ENCODE assay signal across 8 cellular contexts in genomic region chr12:55730447-55730820, GRCh38. TPM values are rescaled to one million over a fixed set of nuclear protein-coding genes. Genes with fewer than 3 reads are reported as not detected.
DNase-seq lines count a peak whose midpoint lies in the region; ATAC-seq and TF ChIP-seq lines count a peak whose summit lies in the region.

No MANE protein-coding gene starts in this region.

- H2AFZ ChIP-seq in KMS-11 (ENCODE audit: low read depth) = 0 out of 2 replicates have a peak overlapping the region, but pooled peaks have one; percentile 88

- H3K9ac ChIP-seq in KMS-11 = no peak overlapping the region

- DNase-seq in AG10803 (ENCODE audit: low read depth) (no peak), chondrocyte (ENCODE audit: low spot score) (no peak), NCI-H82 (lab: John Stamatoyannopoulos, UW) (no peak)
- DNase-seq in naive thymus-derived CD8-positive, alpha-beta T cell = no peak

- peaks cover 13% of the 10 kb centered on the region; the same call in 1 of the 2 replicates for H3K79me2 ChIP-seq in KMS-11 (ENCODE audit: insufficient read depth, low read depth)

- POLR2A ChIA-PET in naive thymus-derived CD8-positive, alpha-beta T cell (lab: Charles Lee) = interaction anchor here (0.7 to 2.7 kb wide), 13 partner anchors 9 to 395 kb away, joined by 3 to 32 read pairs (median 6); partner anchors contain the start of genes BLOC1S1, DNAJC14, GDF11 and RDH5

- H3K4me3 ChIP-seq in AG10803 (ENCODE audit: low read length) = peak overlapping the region; percentile 95
- H3K4me3 ChIP-seq in KMS-11 (IDR thresholded peaks at IDR 0.05; ENCODE audit: insufficient read depth, low read depth, low read length) = no peak overlapping the region

- peak overlapping the region; percentile 63; the same call in 1 of the 2 replicates for H3K27ac ChIP-seq in KMS-11

- H3K27me3 Mint-ChIP-seq in chondrocyte (ENCODE audit: low read depth) = no peaks in the 10 kb centered on the region
- H3K27me3 Mint-ChIP-seq in naive thymus-derived CD8-positive, alpha-beta T cell = no peaks in the 10 kb centered on the region

- H3K27ac Mint-ChIP-seq in chondrocyte (ENCODE audit: unreplicated experiment) = peak overlapping the region; percentile 98
- H3K27ac Mint-ChIP-seq in naive thymus-derived CD8-positive, alpha-beta T cell = peak overlapping the region; percentile 85 to 97 (median 94)

- peak overlapping the region; percentile 87 for H3K4me2 ChIP-seq in KMS-11

- peak; percentile 3 to 5 for ATAC-seq in naive thymus-derived CD8-positive, alpha-beta T cell
- ATAC-seq in HG02610 (IDR thresholded peaks at IDR 0.05; ENCODE audit: unreplicated experiment) (no peak), HG03108 (IDR thresholded peaks at IDR 0.05; ENCODE audit: unreplicated experiment) (no peak), HG03280 (IDR thresholded peaks at IDR 0.05; ENCODE audit: unreplicated experiment) (no peak)

- H3K4me1 ChIP-seq in KMS-11 (ENCODE audit: low read depth, poor library complexity, severe bottlenecking) = peaks cover 20% of the 10 kb centered on the region

- TF ChIP-seq CTCF in AG10803 (conservative IDR thresholded peaks at IDR 0.05; ENCODE audit: low read length) (no peak), KMS-11 (conservative IDR thresholded peaks at IDR 0.05; ENCODE audit: low read depth, low read length) (no peak), chondrocyte (IDR thresholded peaks at IDR 0.05) (no peak)

- no peaks in the 10 kb centered on the region for H4K20me1 ChIP-seq in KMS-11 (ENCODE audit: insufficient read depth)

- H3K36me3 Mint-ChIP-seq in chondrocyte (ENCODE audit: low read depth) = peaks cover 13% of the 10 kb centered on the region
- peaks cover 0 to 8% (median 0%) of the 10 kb centered on the region in 3 donors for H3K36me3 Mint-ChIP-seq in naive thymus-derived CD8-positive, alpha-beta T cell

- H3K9me3 Mint-ChIP-seq in chondrocyte (ENCODE audit: low read depth) = no peaks in the 10 kb centered on the region
- H3K9me3 Mint-ChIP-seq in naive thymus-derived CD8-positive, alpha-beta T cell = no peaks in the 10 kb centered on the region

- H3K4me3 Mint-ChIP-seq in chondrocyte (ENCODE audit: unreplicated experiment) = peak overlapping the region; percentile 91
- H3K4me3 Mint-ChIP-seq in naive thymus-derived CD8-positive, alpha-beta T cell = peak overlapping the region; percentile 76 to 95 (median 90)

- no peaks in the 10 kb centered on the region for H3K27me3 ChIP-seq in KMS-11 (ENCODE audit: insufficient read depth, low read depth)

- H3K36me3 ChIP-seq in KMS-11 (ENCODE audit: insufficient read depth) = no peaks in the 10 kb centered on the region; the same call in 1 of the 2 replicates

- peaks cover 37% of the 10 kb centered on the region for H3K4me1 Mint-ChIP-seq in chondrocyte (ENCODE audit: low read depth)
- H3K4me1 Mint-ChIP-seq in naive thymus-derived CD8-positive, alpha-beta T cell = peaks cover 23 to 49% (median 36%) of the 10 kb centered on the region in 4 donors

RNA-seq across cellular contexts. Expression of gene CD63, which starts 1.6 kb away (rescaled TPM):
- 1,244 to 1,365 TPM (median 1,317 TPM) in 3 replicates for total RNA-seq in chondrocyte
- 10 to 100 TPM; 41.0 to 46.5 TPM for total RNA-seq in naive thymus-derived CD8-positive, alpha-beta T cell
- polyA plus RNA-seq in naive thymus-derived CD8-positive, alpha-beta T cell = 100 to 1,000 TPM; 119 to 412 (median 135) TPM

RNA-seq across cellular contexts. Expression of gene RDH5, which starts 10.2 kb away (rescaled TPM):
- 2.3 to 3.7 TPM (median 3.2 TPM) in 3 replicates for total RNA-seq in chondrocyte
- 10 to 100 TPM; 28.8 to 30.4 TPM for total RNA-seq in naive thymus-derived CD8-positive, alpha-beta T cell
- 1 to 10 TPM in 2 of 3 donors, not detected in 1; 1.0 to 1.4 TPM for polyA plus RNA-seq in naive thymus-derived CD8-positive, alpha-beta T cell

RNA-seq across cellular contexts. Expression of gene GDF11, which starts 12.5 kb away (rescaled TPM):
- total RNA-seq in chondrocyte = 17.8 to 19.1 TPM (median 18.3 TPM) in 3 replicates
- 1 to 10 TPM; 5.8 to 7.7 TPM for total RNA-seq in naive thymus-derived CD8-positive, alpha-beta T cell
- 1 to 10 TPM in 1 of 3 donors, under 1 TPM in 2; 0.82 to 1.5 (median 0.99) TPM for polyA plus RNA-seq in naive thymus-derived CD8-positive, alpha-beta T cell

RNA-seq across cellular contexts. Expression of gene BLOC1S1, which starts 14.6 kb away (rescaled TPM):
- total RNA-seq in chondrocyte = 67.3 to 78.4 TPM (median 77.2 TPM) in 3 replicates
- total RNA-seq in naive thymus-derived CD8-positive, alpha-beta T cell = 10 to 100 TPM; 62.9 to 65.7 TPM
- 100 to 1,000 TPM in 2 of 3 donors, 10 to 100 TPM in 1; 84.3 to 133 (median 117) TPM for polyA plus RNA-seq in naive thymus-derived CD8-positive, alpha-beta T cell

RNA-seq across cellular contexts. Expression of gene ITGA7, which starts 22.7 kb away (rescaled TPM):
- total RNA-seq in chondrocyte = 5.6 to 32.4 TPM (median 31.6 TPM) in 3 replicates
- total RNA-seq in naive thymus-derived CD8-positive, alpha-beta T cell = 1 to 10 TPM; 5.2 to 7.0 TPM
- polyA plus RNA-seq in naive thymus-derived CD8-positive, alpha-beta T cell = 1 to 10 TPM in 2 of 3 donors, not detected in 1; 1.5 to 1.7 TPM

Comparison
In these comparisons a context has a peak if more than half of its experiments do, and no peak if none do; other contexts are left out.
1. ATAC-seq: peak in naive thymus-derived CD8-positive, alpha-beta T cell (2 of 2); none in HG02610 (single experiment), HG03108 (single experiment) and HG03280 (single experiment).
2. RNA of gene CD63, which starts 1.6 kb away (total RNA-seq): 1,244 to 1,365 TPM in chondrocyte; 41.0 to 46.5 TPM in naive thymus-derived CD8-positive, alpha-beta T cell; every median in the first group is over 10 times any median in the second.